9 cellular contexts compared by ENCODE assay signal in the genomic region with DNA sequence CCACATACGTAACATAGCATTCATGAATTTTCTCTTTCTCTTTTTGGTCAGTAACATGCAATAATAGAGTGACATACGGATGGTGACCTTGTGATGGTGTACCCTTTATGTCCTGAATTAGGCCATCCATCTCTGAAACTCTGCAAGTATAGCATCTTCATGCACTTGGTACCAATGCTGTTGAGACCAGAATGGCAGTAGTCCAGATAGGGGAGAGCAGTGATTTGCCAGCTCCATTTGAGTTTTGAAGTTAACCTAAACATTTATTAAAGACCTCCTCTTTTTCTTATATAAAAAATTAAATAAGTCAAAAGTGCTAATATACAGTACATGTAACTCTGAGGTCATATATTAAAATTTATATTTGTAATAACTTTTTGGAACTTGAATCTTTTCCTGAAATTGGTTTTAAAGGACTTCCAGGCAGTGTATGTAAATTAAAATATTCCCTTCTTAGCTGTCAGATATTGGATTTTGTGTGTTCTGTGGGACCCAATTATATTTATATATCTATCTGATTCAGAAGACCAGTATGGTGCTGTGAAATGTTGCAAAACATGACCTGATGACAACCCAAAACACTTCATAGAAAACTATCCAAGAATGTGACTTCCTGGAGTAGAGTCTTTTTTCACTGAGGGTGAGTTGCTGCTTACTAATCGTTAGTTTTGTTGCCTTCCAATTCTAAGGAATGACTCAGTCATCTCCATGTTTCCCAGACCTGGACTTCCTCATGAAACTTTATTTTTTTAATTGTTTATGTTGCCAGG. TPM values are rescaled to one million over a fixed set of nuclear protein-coding genes. Genes with fewer than 3 reads are reported as not detected.
DNase-seq lines count a peak whose midpoint lies in the region; ATAC-seq and TF ChIP-seq lines count a peak whose summit lies in the region.
"Had no signal": no experiment of that assay in that cellular context is flagged by ENCODE, and none has a peak within 500 bp of the region (broad histone marks: within the 10 kb centered on the region; RNA-seq: fewer than 3 reads in every experiment).

No MANE protein-coding gene starts in this region.

- H3K4me1 ChIP-seq in ascending aorta = peaks cover 5 to 22% of the 10 kb centered on the region in 2 donors
- H3K4me1 ChIP-seq in lung (ENCODE audit: control insufficient read depth in 2 of 2, insufficient read depth in 2 of 2, low read length in 2 of 2) = peaks cover 4 to 14% of the 10 kb centered on the region in 2 donors

- WGBS in lung, 2 donors = 29 to 55% methylated on average over 3 of the region's 3 CpGs

- no peak overlapping the region for H3K4me3 ChIP-seq in ascending aorta
- no peak overlapping the region for H3K4me3 ChIP-seq in lung

- DNase-seq in A172 (ENCODE audit: low spot score) (peak; percentile 88), HCEC 1CT (peak; percentile 98), ascending aorta (ENCODE audit: low spot score in 2 of 2) (no peak), lung (ENCODE audit: low spot score) (no peak), cerebellar nuclear complex (lab: John Stamatoyannopoulos, UW) (no peak), NCI-H524 treated with DMSO at 0.1 percent for 48 hours (lab: John Stamatoyannopoulos, UW) (no peak)
- no peak for DNase-seq in stimulated activated CD4-positive, alpha-beta T cell treated with anti-CD3 and anti-CD28 coated beads, Interleukin-15, amount 100 ng/mL, for 24 hours
- DNase-seq: activated CD4-positive, alpha-beta T cell treated with anti-CD3 and anti-CD28 coated beads, Interleukin-2, amount 50 U/mL, for 4 hours had no signal

- no peak for ATAC-seq in lung (ENCODE audit: insufficient read depth, low FRiP score)
- no peak for ATAC-seq in GM21737 (IDR thresholded peaks at IDR 0.05; ENCODE audit: unreplicated experiment)

- H3K9me3 ChIP-seq in ascending aorta = no peaks in the 10 kb centered on the region
- no peaks in the 10 kb centered on the region for H3K9me3 ChIP-seq in lung (ENCODE audit: control insufficient read depth in 2 of 2, insufficient read depth in 1 of 2, low read length in 1 of 2)

- H3K27ac ChIP-seq in ascending aorta (peak overlapping the region; percentile 47 to 75), lung (ENCODE audit: low read depth in 1 of 2, low read length in 1 of 2) (peak overlapping the region; percentile 21 to 56)

- H3K36me3 ChIP-seq in ascending aorta (no peaks in the 10 kb centered on the region), lung (ENCODE audit: control insufficient read depth in 2 of 2, insufficient read depth in 2 of 2, low read length in 2 of 2) (no peaks in the 10 kb centered on the region)

- no peak for TF ChIP-seq CTCF in ascending aorta (IDR thresholded peaks at IDR 0.05)
- TF ChIP-seq CTCF in lung (IDR thresholded peaks at IDR 0.05; ENCODE audit: control extremely low read depth, extremely low read depth) = no peak

- intact Hi-C loops in ascending aorta (cut with DNase I) = loop anchor here (2.0 to 10.0 kb wide), 5 partner anchors 37 to 383 kb away; a partner anchor contains a TSS

- H3K27me3 ChIP-seq in ascending aorta = no peaks in the 10 kb centered on the region
- no peaks in the 10 kb centered on the region for H3K27me3 ChIP-seq in lung (ENCODE audit: control insufficient read depth, insufficient read depth)

RNA-seq across cellular contexts. Expression of a gene that starts 3.5 kb away (rescaled TPM):
- 30.9 TPM in 2 replicates for total RNA-seq in A172 (2014; rRNA removed; shearing (Covaris generic))
- 21.2 TPM for total RNA-seq in ascending aorta
- total RNA-seq in lung = 10 to 100 TPM; 46.4 to 68.5 TPM
- 10 to 100 TPM in 1 of 2 donors, 1 to 10 TPM in 1; 9.1 to 34.2 TPM for polyA plus RNA-seq in lung

Comparison
In these comparisons a context has a peak if more than half of its experiments do, and no peak if none do; other contexts are left out.
1. DNase-seq: peak in A172 (single experiment) and HCEC 1CT (single experiment); none in ascending aorta (0 of 2), lung (single experiment), stimulated activated CD4-positive, alpha-beta T cell treated with anti-CD3 and anti-CD28 coated beads, Interleukin-15, amount 100 ng/mL, for 24 hours (single experiment), cerebellar nuclear complex (0 of 2) and NCI-H524 treated with DMSO at 0.1 percent for 48 hours (single experiment).